In the genomic region with DNA sequence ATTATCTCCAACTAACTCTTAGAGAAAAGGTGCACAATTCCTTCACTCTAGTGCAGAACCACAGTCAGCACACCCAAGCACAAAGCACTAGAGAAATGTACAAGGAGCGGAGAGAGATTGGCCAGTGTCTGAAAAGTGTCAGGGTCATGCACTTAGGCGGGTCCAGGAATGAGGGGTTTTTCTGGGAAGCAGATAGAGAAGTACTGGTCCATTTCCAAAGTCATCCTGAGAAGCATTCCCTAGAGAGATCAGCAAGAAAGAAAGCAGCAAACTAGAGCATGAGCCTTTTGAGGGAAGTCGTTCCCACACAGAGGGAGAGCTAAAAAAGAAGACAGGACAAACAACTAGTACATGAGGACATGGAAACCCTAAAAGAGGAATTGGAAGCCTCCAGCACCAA, we compare ENCODE assay signal across 7 cellular contexts.
DNase-seq lines count a peak whose midpoint lies in the region; ATAC-seq and TF ChIP-seq lines count a peak whose summit lies in the region.

No MANE protein-coding gene starts in this region.

- H3K27me3 ChIP-seq in ectodermal cell (ENCODE audit: control insufficient read depth, insufficient read depth, low read length, poor library complexity, severe bottlenecking) = no peaks in the 10 kb centered on the region
- no peaks in the 10 kb centered on the region for H3K27me3 ChIP-seq in smooth muscle cell (ENCODE audit: low read depth)

- ATAC-seq in GM19455 (IDR thresholded peaks at IDR 0.05; ENCODE audit: unreplicated experiment) (peak; percentile 25), HG03354 (IDR thresholded peaks at IDR 0.05; ENCODE audit: poor library complexity, severe bottlenecking, unreplicated experiment) (peak; percentile 12)

- no peak overlapping the region for H2AFZ ChIP-seq in smooth muscle cell (ENCODE audit: low read depth)

- no peak overlapping the region for H3K4me3 ChIP-seq in ectodermal cell (ENCODE audit: insufficient read depth, low read depth, low read length)
- H3K4me3 ChIP-seq in smooth muscle cell = no peak overlapping the region

- no peaks in the 10 kb centered on the region for H3K36me3 ChIP-seq in ectodermal cell (ENCODE audit: control insufficient read depth, insufficient read depth, low read length)
- H3K36me3 ChIP-seq in smooth muscle cell (ENCODE audit: low read depth) = no peaks in the 10 kb centered on the region

- H3K9me3 ChIP-seq in ectodermal cell (ENCODE audit: control insufficient read depth, low read length) (no peaks in the 10 kb centered on the region), smooth muscle cell (replicated peaks; ENCODE audit: low read depth) (no peaks in the 10 kb centered on the region)

- no peak overlapping the region for H3K4me2 ChIP-seq in smooth muscle cell

- H4K20me1 ChIP-seq in smooth muscle cell (ENCODE audit: low read depth) = no peaks in the 10 kb centered on the region

- TF ChIP-seq CTCF in smooth muscle cell (IDR thresholded peaks at IDR 0.05; ENCODE audit: borderline replicate concordance, insufficient read depth, poor library complexity, severe bottlenecking) = no peak

- H3K79me2 ChIP-seq in smooth muscle cell (ENCODE audit: low read depth) = no peaks in the 10 kb centered on the region

- H3K4me1 ChIP-seq in ectodermal cell (ENCODE audit: control insufficient read depth, insufficient read depth, low read length) (no peaks in the 10 kb centered on the region), smooth muscle cell (ENCODE audit: low read depth) (no peaks in the 10 kb centered on the region)

- H3K27ac ChIP-seq in ectodermal cell (ENCODE audit: insufficient read depth, low read depth, low read length, poor library complexity, severe bottlenecking) (peak overlapping the region; percentile 8), smooth muscle cell (ENCODE audit: low read depth) (peak overlapping the region; percentile 93)

- no peaks in the 10 kb centered on the region for H3F3A ChIP-seq in smooth muscle cell (ENCODE audit: low read depth)

- WGBS in ectodermal cell, 2 experiments = 83 to 87% methylated on average over 3 of the region's 3 CpGs
- WGBS in smooth muscle cell (ENCODE audit: low lambda C conversion rate) = 81% methylated on average over 3 of the region's 3 CpGs

- DNase-seq in smooth muscle cell (lab: John Stamatoyannopoulos, UW; ENCODE audit: unreplicated experiment) = no peak
- DNase-seq in NCI-H146 (lab: John Stamatoyannopoulos, UW) = no peak
- no peak for DNase-seq in putamen (ENCODE audit: low spot score)
- no peak for DNase-seq in COLO668 (lab: John Stamatoyannopoulos, UW; ENCODE audit: unreplicated experiment)

- peak overlapping the region; percentile 74 for H3K9ac ChIP-seq in smooth muscle cell (ENCODE audit: low read depth)
